Comparison of ENCODE assay signal across 11 cellular contexts in the genomic region with DNA sequence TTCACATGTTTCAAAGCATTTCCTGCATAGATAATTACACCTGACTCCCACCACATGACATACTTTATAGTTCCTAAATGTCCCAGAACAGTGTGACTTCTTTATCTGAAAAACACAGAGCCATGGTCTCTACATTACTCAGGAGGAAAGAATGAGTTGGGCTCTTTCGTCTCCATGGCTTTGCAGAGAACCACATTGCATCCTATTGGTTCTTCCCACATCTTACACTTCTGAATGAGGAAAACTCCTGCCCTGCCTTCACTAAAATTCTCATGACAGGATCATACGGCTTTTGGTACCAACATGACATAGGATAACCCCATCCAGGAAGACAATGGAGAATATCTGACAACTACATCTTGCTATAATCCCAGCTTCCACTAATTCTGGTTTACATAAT.
A peak's percentile ranks its signal among the peaks of the same experiment; 100 is the strongest.
DNase-seq lines count a peak whose midpoint lies in the region; ATAC-seq and TF ChIP-seq lines count a peak whose summit lies in the region.
"Had no signal": no experiment of that assay in that cellular context is flagged by ENCODE, and none has a peak within 500 bp of the region (broad histone marks: within the 10 kb centered on the region; RNA-seq: fewer than 3 reads in every experiment).

No MANE protein-coding gene starts in this region.

- no peak for TF ChIP-seq POLR2A in esophagus muscularis mucosa (IDR thresholded peaks at IDR 0.05; ENCODE audit: low read depth)

- ATAC-seq in activated naive CD8-positive, alpha-beta T cell treated with anti-CD3 and anti-CD28 coated beads, Interleukin-2, amount 10 ng/mL, durations not matched to agents 7 days and 5 days (ENCODE audit: low read depth): no peak
- no peak for ATAC-seq in naive thymus-derived CD4-positive, alpha-beta T cell
- no peak for ATAC-seq in GM21528 (IDR thresholded peaks at IDR 0.05; ENCODE audit: low FRiP score, unreplicated experiment)
- ATAC-seq: WTC11 had no signal

- DNase-seq in CD4-positive, alpha-beta memory T cell: no peak
- DNase-seq in activated naive CD8-positive, alpha-beta T cell treated with anti-CD3 and anti-CD28 coated beads, Interleukin-2, amount 10 ng/mL, durations not matched to agents 7 days and 5 days: no peak
- DNase-seq in naive thymus-derived CD4-positive, alpha-beta T cell: no peak
- no peak for DNase-seq in esophagus muscularis mucosa (ENCODE audit: extremely low spot score)
- no peak for DNase-seq in DMS153 treated with DMSO at 0.1 percent for 48 hours (lab: John Stamatoyannopoulos, UW; ENCODE audit: unreplicated experiment)
- DNase-seq in NCI-H526 (lab: John Stamatoyannopoulos, UW): no peak
- DNase-seq: NCI-H2171 treated with DMSO at 0.1 percent for 48 hours had no signal

- H3K36me3 Mint-ChIP-seq in CD4-positive, alpha-beta memory T cell: peaks cover 81 to 90% of the 10 kb centered on the region in 2 donors
- H3K36me3 Mint-ChIP-seq in IgD-negative memory B cell: peaks cover 8% of the 10 kb centered on the region
- peaks cover 53% of the 10 kb centered on the region for H3K36me3 Mint-ChIP-seq in activated naive CD8-positive, alpha-beta T cell treated with anti-CD3 and anti-CD28 coated beads, Interleukin-2, amount 10 ng/mL, durations not matched to agents 7 days and 5 days
- H3K36me3 Mint-ChIP-seq in naive thymus-derived CD4-positive, alpha-beta T cell: peaks cover 27 to 66% (median 49%) of the 10 kb centered on the region in 5 donors
- H3K36me3 Mint-ChIP-seq: WTC11 had no signal

- intact Hi-C loops in CD4-positive, alpha-beta memory T cell (cut with micrococcal nuclease): no loop called here
- intact Hi-C loops in naive thymus-derived CD4-positive, alpha-beta T cell (cut with micrococcal nuclease): no loop called here
- intact Hi-C loops in esophagus muscularis mucosa (cut with DNase I): no loop called here

- peaks cover 86 to 100% (median 93%) of the 10 kb centered on the region in 4 donors for H3K4me1 Mint-ChIP-seq in CD4-positive, alpha-beta memory T cell
- H3K4me1 Mint-ChIP-seq in IgD-negative memory B cell: peaks cover 90 to 95% (median 91%) of the 10 kb centered on the region in 3 donors
- peaks cover 91% of the 10 kb centered on the region for H3K4me1 Mint-ChIP-seq in activated naive CD8-positive, alpha-beta T cell treated with anti-CD3 and anti-CD28 coated beads, Interleukin-2, amount 10 ng/mL, durations not matched to agents 7 days and 5 days
- H3K4me1 Mint-ChIP-seq in naive thymus-derived CD4-positive, alpha-beta T cell: peaks cover 86 to 100% (median 97%) of the 10 kb centered on the region in 7 donors

- POLR2A ChIA-PET in CD4-positive, alpha-beta memory T cell (lab: Charles Lee; ENCODE audit: partially characterized antibody): interaction anchor here (0.6 to 34.5 kb wide), 8 partner anchors 12 to 277 kb away, joined by 3 to 1488 read pairs (median 918); no protein-coding TSS in a partner anchor
- POLR2A ChIA-PET in activated naive CD8-positive, alpha-beta T cell treated with anti-CD3 and anti-CD28 coated beads, Interleukin-2, amount 10 ng/mL, durations not matched to agents 7 days and 5 days (lab: Charles Lee): interaction anchor here (1.0 to 34.4 kb wide), 7 partner anchors 11 to 201 kb away, joined by 3 to 716 read pairs (median 98); no protein-coding TSS in a partner anchor
- POLR2A ChIA-PET in naive thymus-derived CD4-positive, alpha-beta T cell (lab: Charles Lee): interaction anchor here (0.7 to 30.8 kb wide), 11 partner anchors 12 to 299 kb away, joined by 3 to 691 read pairs (median 5); no protein-coding TSS in a partner anchor

- peaks cover 99% of the 10 kb centered on the region for H3K4me1 ChIP-seq in CD4-positive, alpha-beta memory T cell (ENCODE audit: insufficient read depth, low read length)
- H3K4me1 ChIP-seq in naive thymus-derived CD4-positive, alpha-beta T cell (ENCODE audit: control insufficient read depth in 2 of 2, insufficient read depth in 2 of 2, low read length in 2 of 2): peaks cover 91 to 96% of the 10 kb centered on the region in 2 donors
- peaks cover 88 to 100% (median 92%) of the 10 kb centered on the region in 4 donors for H3K4me1 ChIP-seq in esophagus muscularis mucosa

- peak overlapping the region; percentile 89 for H3K27ac ChIP-seq in CD4-positive, alpha-beta memory T cell (ENCODE audit: low read depth, low read length)
- peak overlapping the region; percentile 97 for H3K27ac ChIP-seq in naive thymus-derived CD4-positive, alpha-beta T cell (ENCODE audit: low read depth, low read length)
- peak overlapping the region in 2 of 4 donors; percentile 8 to 76 for H3K27ac ChIP-seq in esophagus muscularis mucosa (replicated peaks in 1 of 4)

- no peak for TF ChIP-seq EP300 in esophagus muscularis mucosa (IDR thresholded peaks at IDR 0.05)

- H3K27ac Mint-ChIP-seq in CD4-positive, alpha-beta memory T cell: peak overlapping the region; percentile 95 to 99 (median 98)
- peak overlapping the region; percentile 13 to 92 (median 15) for H3K27ac Mint-ChIP-seq in IgD-negative memory B cell
- peak overlapping the region; percentile 78 for H3K27ac Mint-ChIP-seq in activated naive CD8-positive, alpha-beta T cell treated with anti-CD3 and anti-CD28 coated beads, Interleukin-2, amount 10 ng/mL, durations not matched to agents 7 days and 5 days
- peak overlapping the region; percentile 91 to 99 (median 97) for H3K27ac Mint-ChIP-seq in naive thymus-derived CD4-positive, alpha-beta T cell
- H3K27ac Mint-ChIP-seq: WTC11 had no signal

- H3K27me3 Mint-ChIP-seq in CD4-positive, alpha-beta memory T cell: no peaks in the 10 kb centered on the region
- peaks cover 2% of the 10 kb centered on the region for H3K27me3 Mint-ChIP-seq in IgD-negative memory B cell
- H3K27me3 Mint-ChIP-seq in activated naive CD8-positive, alpha-beta T cell treated with anti-CD3 and anti-CD28 coated beads, Interleukin-2, amount 10 ng/mL, durations not matched to agents 7 days and 5 days: no peaks in the 10 kb centered on the region
- H3K27me3 Mint-ChIP-seq in naive thymus-derived CD4-positive, alpha-beta T cell: no peaks in the 10 kb centered on the region

- H3K4me3 Mint-ChIP-seq in CD4-positive, alpha-beta memory T cell: peak overlapping the region; percentile 85 to 97 (median 91)
- H3K4me3 Mint-ChIP-seq in IgD-negative memory B cell: peak overlapping the region in 3 of 4 donors; percentile 61 to 80 (median 66)
- H3K4me3 Mint-ChIP-seq in activated naive CD8-positive, alpha-beta T cell treated with anti-CD3 and anti-CD28 coated beads, Interleukin-2, amount 10 ng/mL, durations not matched to agents 7 days and 5 days: peak overlapping the region; percentile 78
- peak overlapping the region; percentile 81 to 100 (median 96) for H3K4me3 Mint-ChIP-seq in naive thymus-derived CD4-positive, alpha-beta T cell
- H3K4me3 Mint-ChIP-seq: WTC11 had no signal

- H3K36me3 ChIP-seq in CD4-positive, alpha-beta memory T cell (ENCODE audit: insufficient read depth, low read length): peaks cover 26% of the 10 kb centered on the region
- peaks cover 0 to 14% (median 5%) of the 10 kb centered on the region in 3 experiments for H3K36me3 ChIP-seq in naive thymus-derived CD4-positive, alpha-beta T cell (ENCODE audit: control insufficient read depth in 2 of 3, insufficient read depth in 3 of 3, low read length in 3 of 3)
- H3K36me3 ChIP-seq in esophagus muscularis mucosa: no peaks in the 10 kb centered on the region
- H3K36me3 ChIP-seq: tibial nerve had no signal

- TF ChIP-seq CTCF in esophagus muscularis mucosa (IDR thresholded peaks at IDR 0.05): no peak

- CTCF ChIA-PET in CD4-positive, alpha-beta memory T cell (lab: Charles Lee; ENCODE audit: partially characterized antibody): interaction anchor here (1.2 to 6.5 kb wide), 7 partner anchors 9 to 133 kb away, joined by 4 to 44 read pairs (median 6); no protein-coding TSS in a partner anchor
- CTCF ChIA-PET in naive thymus-derived CD4-positive, alpha-beta T cell (lab: Charles Lee): interaction anchor here (1.1 to 2.6 kb wide), 5 partner anchors 8 to 208 kb away, joined by 3 to 12 read pairs (median 4); no protein-coding TSS in a partner anchor

- no peaks in the 10 kb centered on the region for H3K27me3 ChIP-seq in CD4-positive, alpha-beta memory T cell (ENCODE audit: insufficient read depth, low read length)
- no peaks in the 10 kb centered on the region for H3K27me3 ChIP-seq in naive thymus-derived CD4-positive, alpha-beta T cell (ENCODE audit: control insufficient read depth in 2 of 2, insufficient read depth in 2 of 2, low read length in 2 of 2)
- H3K27me3 ChIP-seq in esophagus muscularis mucosa: no peaks in the 10 kb centered on the region
- H3K27me3 ChIP-seq: tibial nerve had no signal

- H3K9me3 ChIP-seq in CD4-positive, alpha-beta memory T cell (ENCODE audit: control insufficient read depth in 1 of 2, low read length in 2 of 2): no peaks in the 10 kb centered on the region
- no peaks in the 10 kb centered on the region for H3K9me3 ChIP-seq in naive thymus-derived CD4-positive, alpha-beta T cell (ENCODE audit: control insufficient read depth in 2 of 3, low read length in 3 of 3)
- H3K9me3 ChIP-seq in esophagus muscularis mucosa: no peaks in the 10 kb centered on the region
- H3K9me3 ChIP-seq: tibial nerve had no signal

- 65% methylated on average over 2 of the region's 2 CpGs for WGBS in esophagus muscularis mucosa

- no peaks in the 10 kb centered on the region for H3K9me3 Mint-ChIP-seq in CD4-positive, alpha-beta memory T cell
- no peaks in the 10 kb centered on the region for H3K9me3 Mint-ChIP-seq in IgD-negative memory B cell
- H3K9me3 Mint-ChIP-seq in activated naive CD8-positive, alpha-beta T cell treated with anti-CD3 and anti-CD28 coated beads, Interleukin-2, amount 10 ng/mL, durations not matched to agents 7 days and 5 days: no peaks in the 10 kb centered on the region
- H3K9me3 Mint-ChIP-seq in naive thymus-derived CD4-positive, alpha-beta T cell: peaks cover 0 to 3% (median 0%) of the 10 kb centered on the region in 11 donors

- H3K4me3 ChIP-seq in CD4-positive, alpha-beta memory T cell (ENCODE audit: low read length in 2 of 2): peak overlapping the region in 1 of 2 donors; percentile 18
- H3K4me3 ChIP-seq in naive thymus-derived CD4-positive, alpha-beta T cell (ENCODE audit: low read length): peak overlapping the region; percentile 36
- no peak overlapping the region for H3K4me3 ChIP-seq in esophagus muscularis mucosa
- H3K4me3 ChIP-seq: tibial nerve had no signal

Comparison
In these comparisons a context has a peak if more than half of its experiments do, and no peak if none do; other contexts are left out.
1. H3K27ac Mint-ChIP-seq: peak in every context shown above with its lines; median percentile 98 in CD4-positive, alpha-beta memory T cell; 97 in naive thymus-derived CD4-positive, alpha-beta T cell; 78 in activated naive CD8-positive, alpha-beta T cell treated with anti-CD3 and anti-CD28 coated beads, Interleukin-2, amount 10 ng/mL, durations not matched to agents 7 days and 5 days; 15 in IgD-negative memory B cell.